In genomic region chr4:99893029-99893428, GRCh38 we compare ENCODE assay signal across 9 cellular contexts. TPM values are rescaled to one million over a fixed set of nuclear protein-coding genes. Genes with fewer than 3 reads are reported as not detected.
DNase-seq lines count a peak whose midpoint lies in the region; FAIRE-seq and TF ChIP-seq lines count a peak whose summit lies in the region.
"Had no signal": no experiment of that assay in that cellular context is flagged by ENCODE, and none has a peak within 500 bp of the region (broad histone marks: within the 10 kb centered on the region; RNA-seq: fewer than 3 reads in every experiment).

No MANE protein-coding gene starts in this region.

- H3K4me3 ChIP-seq in AG09309 (ENCODE audit: control insufficient read depth, low read depth, low read length) = peak overlapping the region; percentile 99
- peak overlapping the region; percentile 95 for H3K4me3 ChIP-seq in HUES64 (ENCODE audit: low read length)
- peak overlapping the region; percentile 92 for H3K4me3 ChIP-seq in bronchial epithelial cell (ENCODE audit: low read depth, low read length)
- peak overlapping the region; percentile 97 for H3K4me3 ChIP-seq in muscle layer of duodenum (ENCODE audit: low read depth in 1 of 2, low read length in 2 of 2)
- peak overlapping the region in 2 of 4 donors; percentile 92 to 95 for H3K4me3 ChIP-seq in stomach

- H3K9ac ChIP-seq in HUES64 (ENCODE audit: low read depth, low read length) = no peak overlapping the region

- intact Hi-C loops in stomach (cut with DNase I; ENCODE audit: low total_unique reads) = loop anchor here (10.0 kb wide), 1 partner anchor 52 kb away; the partner anchor contains the start of gene DNAJB14

- no peak for TF ChIP-seq EP300 in stomach (IDR thresholded peaks at IDR 0.05)

- WGBS in HUES64 = 96% methylated on average over 8 of the region's 8 CpGs
- 95 to 97% (median 96%) methylated on average over 8 of the region's 8 CpGs for WGBS in stomach, 5 donors

- H3K9me3 ChIP-seq in HUES64 (ENCODE audit: insufficient read depth, low read depth, low read length) (no peaks in the 10 kb centered on the region), muscle layer of duodenum (ENCODE audit: control insufficient read depth in 1 of 2, low read length in 2 of 2) (no peaks in the 10 kb centered on the region), stomach (no peaks in the 10 kb centered on the region)
- H3K9me3 ChIP-seq: prostate gland had no signal

- FAIRE-seq in bronchial epithelial cell (lab: Jason Lieb, UNC) = no peak

- H3K27ac ChIP-seq in HUES64 (ENCODE audit: low read depth, low read length) = no peak overlapping the region
- H3K27ac ChIP-seq in muscle layer of duodenum (ENCODE audit: low read length) = peak overlapping the region; percentile 92
- peak overlapping the region in 1 of 5 donors; percentile 92 for H3K27ac ChIP-seq in stomach

- TF ChIP-seq POLR2A in stomach (IDR thresholded peaks at IDR 0.05) = no peak

- peaks cover 6% of the 10 kb centered on the region; the same call in 1 of the 2 replicates for H3K36me3 ChIP-seq in HUES64 (ENCODE audit: insufficient read depth, low read length)
- no peaks in the 10 kb centered on the region for H3K36me3 ChIP-seq in bronchial epithelial cell (ENCODE audit: control insufficient read depth, insufficient read depth, low read length)
- peaks cover 4 to 5% of the 10 kb centered on the region in 2 donors for H3K36me3 ChIP-seq in muscle layer of duodenum (ENCODE audit: control insufficient read depth in 1 of 2, insufficient read depth in 2 of 2, low read length in 2 of 2)
- peaks cover 0 to 10% (median 8%) of the 10 kb centered on the region in 4 donors for H3K36me3 ChIP-seq in stomach
- H3K36me3 ChIP-seq: prostate gland had no signal

- no peak for DNase-seq in AG09309 (ENCODE audit: low read depth)
- no peak for DNase-seq in bronchial epithelial cell (ENCODE audit: low read depth)
- DNase-seq in stomach = no peak
- DNase-seq in NCI-H2227 (lab: John Stamatoyannopoulos, UW; ENCODE audit: unreplicated experiment) = no peak
- DNase-seq in DMS114 treated with DMSO at 0.1 percent for 48 hours (lab: John Stamatoyannopoulos, UW; ENCODE audit: unreplicated experiment) = no peak
- DNase-seq in DMS79 treated with DMSO at 0.1 percent for 48 hours (lab: John Stamatoyannopoulos, UW) = no peak

- H3K4me1 ChIP-seq in HUES64 (ENCODE audit: insufficient read depth, low read length) = no peaks in the 10 kb centered on the region
- peaks cover 9 to 32% of the 10 kb centered on the region in 2 donors for H3K4me1 ChIP-seq in muscle layer of duodenum (ENCODE audit: control insufficient read depth in 1 of 2, insufficient read depth in 2 of 2, low read length in 2 of 2)
- H3K4me1 ChIP-seq in stomach = peaks cover 15 to 63% (median 47%) of the 10 kb centered on the region in 4 donors
- H3K4me1 ChIP-seq: prostate gland had no signal

- TF ChIP-seq CTCF in AG09309 (IDR thresholded peaks at IDR 0.05; ENCODE audit: control insufficient read depth, insufficient read depth, low read depth, low read length, missing control alignments) = no peak
- no peak for TF ChIP-seq CTCF in bronchial epithelial cell (IDR thresholded peaks at IDR 0.05; ENCODE audit: insufficient read depth, low read length, severe bottlenecking)
- no peak for TF ChIP-seq CTCF in stomach (IDR thresholded peaks at IDR 0.05)

- H3K27me3 ChIP-seq in HUES64 (ENCODE audit: insufficient read depth, low read length) = no peaks in the 10 kb centered on the region
- no peaks in the 10 kb centered on the region for H3K27me3 ChIP-seq in bronchial epithelial cell (ENCODE audit: control insufficient read depth, insufficient read depth, low read length)
- no peaks in the 10 kb centered on the region for H3K27me3 ChIP-seq in muscle layer of duodenum (ENCODE audit: low read depth, low read length)
- no peaks in the 10 kb centered on the region for H3K27me3 ChIP-seq in stomach

RNA-seq across cellular contexts. Expression of gene LAMTOR3, which starts 1.2 kb away (rescaled TPM):
- 29.8 TPM for polyA plus RNA-seq in HUES64 (2013, experiment 1 of 2)
- polyA plus RNA-seq in HUES64 (2013, experiment 2 of 2) = 33.9 TPM
- total RNA-seq in bronchial epithelial cell (45.4 and 64.2 TPM in 2 replicates), stomach (10 to 100 TPM in 3 of 5 donors, 1 to 10 TPM in 2; 1.7 to 48.7 (median 10.7) TPM)
- 10 to 100 TPM; 52.0 to 88.4 (median 60.8) TPM for polyA plus RNA-seq in stomach

RNA-seq across cellular contexts. Expression of gene DNAJB14, which starts 53.4 kb away (rescaled TPM):
- 10.7 TPM for polyA plus RNA-seq in HUES64 (2013, experiment 1 of 2)
- polyA plus RNA-seq in HUES64 (2013, experiment 2 of 2) = 13.8 TPM
- total RNA-seq in bronchial epithelial cell (32.1 and 32.9 TPM in 2 replicates), stomach (10 to 100 TPM in 4 of 5 donors, 1 to 10 TPM in 1; 5.3 to 78.0 (median 20.3) TPM)
- 1 to 10 TPM; 3.4 to 7.0 (median 5.0) TPM for polyA plus RNA-seq in stomach

RNA-seq across cellular contexts. Expression of gene H2AZ1, which starts 57.0 kb away (rescaled TPM):
- polyA plus RNA-seq in HUES64 (2013, experiment 1 of 2) = 940 TPM
- polyA plus RNA-seq in HUES64 (2013, experiment 2 of 2) = 906 TPM
- total RNA-seq in bronchial epithelial cell (222 and 276 TPM in 2 replicates), stomach (100 to 1,000 TPM in 3 of 5 donors, 10 to 100 TPM in 2; 51.6 to 351 (median 145) TPM)
- 100 to 1,000 TPM; 163 to 289 (median 222) TPM for polyA plus RNA-seq in stomach
